In the genomic region with DNA sequence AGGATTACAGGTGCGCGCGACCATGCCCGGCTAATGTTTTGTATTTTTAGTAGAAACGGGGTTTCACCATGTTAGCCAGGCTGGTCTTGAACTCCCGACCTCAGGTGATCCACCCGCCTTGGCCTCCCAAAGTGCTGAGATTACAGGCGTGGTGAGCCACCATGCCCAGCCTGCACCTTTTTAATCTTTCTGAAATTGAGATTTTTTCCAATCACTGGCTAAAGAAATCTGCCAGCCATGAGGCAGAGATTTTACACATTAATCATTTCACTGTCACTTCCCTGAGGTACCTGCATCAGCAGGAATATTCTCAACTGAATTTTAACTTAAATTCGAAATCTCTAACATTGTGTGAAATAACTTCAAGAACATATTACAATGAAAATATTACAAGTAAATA, we compare ENCODE assay signal across 1 cellular context.
A peak's percentile ranks its signal among the peaks of the same experiment; 100 is the strongest.
TF ChIP-seq lines count a peak whose summit lies in the region.

No MANE protein-coding gene starts in this region.

TF ChIP-seq in K562, 482 proteins besides CTCF, POLR2A, EP300 and RAD21:
- TF ChIP-seq KDM1A (IDR thresholded peaks at IDR 0.05) (peak; percentile 91), HDAC1 (IDR thresholded peaks at IDR 0.05) (0 out of 4 replicates have a peak, but pooled peaks of 1 of the 2 experiments have one; percentile 38), MEIS2 (IDR thresholded peaks at IDR 0.05; ENCODE audit: partially characterized antibody) (peak; percentile 19)
